16 cellular contexts compared by ENCODE assay signal in genomic region chr2:55954306-55955035, GRCh38. TPM values are rescaled to one million over a fixed set of nuclear protein-coding genes. Genes with fewer than 3 reads are reported as not detected.
A peak's percentile ranks its signal among the peaks of the same experiment; 100 is the strongest.
DNase-seq lines count a peak whose midpoint lies in the region; ATAC-seq, FAIRE-seq and TF ChIP-seq lines count a peak whose summit lies in the region.
"Had no signal": no experiment of that assay in that cellular context is flagged by ENCODE, and none has a peak within 500 bp of the region (broad histone marks: within the 10 kb centered on the region; RNA-seq: fewer than 3 reads in every experiment).

No MANE protein-coding gene starts in this region.

- 74% methylated on average over 4 of the region's 4 CpGs for WGBS in hepatocyte (ENCODE audit: low lambda C conversion rate, missing lambda C conversion rate)

- H3K36me3 ChIP-seq in bronchial epithelial cell (ENCODE audit: control insufficient read depth, insufficient read depth, low read length) (no peaks in the 10 kb centered on the region), uterus (no peaks in the 10 kb centered on the region), hepatocyte (replicated peaks; ENCODE audit: insufficient read depth, low read depth) (no peaks in the 10 kb centered on the region)
- H3K36me3 ChIP-seq: sigmoid colon had no signal

- no peaks in the 10 kb centered on the region for H3K27me3 ChIP-seq in bronchial epithelial cell (ENCODE audit: control insufficient read depth, insufficient read depth, low read length)
- H3K27me3 ChIP-seq in uterus = no peaks in the 10 kb centered on the region
- no peaks in the 10 kb centered on the region for H3K27me3 ChIP-seq in hepatocyte
- H3K27me3 ChIP-seq: sigmoid colon had no signal

- ATAC-seq in left ventricle myocardium superior (peak; percentile 78), HG02759 (IDR thresholded peaks at IDR 0.05; ENCODE audit: unreplicated experiment) (no peak)
- ATAC-seq: naive thymus-derived CD8-positive, alpha-beta T cell had no signal

- TF ChIP-seq POLR2A in uterus (IDR thresholded peaks at IDR 0.05) = no peak

- H3K9me2 ChIP-seq in hepatocyte (replicated peaks; ENCODE audit: insufficient read depth) = no peaks in the 10 kb centered on the region

- no peaks in the 10 kb centered on the region for H3K4me1 ChIP-seq in uterus
- no peaks in the 10 kb centered on the region for H3K4me1 ChIP-seq in hepatocyte (ENCODE audit: insufficient read depth)
- H3K4me1 ChIP-seq: sigmoid colon had no signal

- H3K4me2 ChIP-seq in hepatocyte = no peak overlapping the region

- CTCF ChIA-PET in GM10248 (lab: Yijun Ruan, JAX) = interaction anchor here (0.7 to 1.7 kb wide), 3 partner anchors 11 to 237 kb away, joined by 3 to 4 read pairs (median 4); no protein-coding TSS in a partner anchor

- H3K4me3 ChIP-seq in bronchial epithelial cell (ENCODE audit: low read depth, low read length) = no peak overlapping the region
- H3K4me3 ChIP-seq in uterus = no peak overlapping the region
- H3K4me3 ChIP-seq in hepatocyte = no peak overlapping the region

- no peak overlapping the region for H2AFZ ChIP-seq in hepatocyte

- POLR2A ChIA-PET in GM10248 (lab: Yijun Ruan, JAX) = no interaction called here

- H4K20me1 ChIP-seq in hepatocyte (ENCODE audit: insufficient read depth, poor library complexity, severe bottlenecking) = no peaks in the 10 kb centered on the region

- H3K9me3 ChIP-seq in uterus (no peaks in the 10 kb centered on the region), hepatocyte (ENCODE audit: low read depth) (no peaks in the 10 kb centered on the region)
- H3K9me3 ChIP-seq: sigmoid colon had no signal

- TF ChIP-seq CTCF in bronchial epithelial cell (IDR thresholded peaks at IDR 0.05; ENCODE audit: insufficient read depth, low read length, severe bottlenecking) (no peak), uterus (IDR thresholded peaks at IDR 0.05) (peak in 1 of 4 experiments; percentile 12), hepatocyte (IDR thresholded peaks at IDR 0.05; ENCODE audit: poor library complexity) (no peak), GM10248 (IDR thresholded peaks at IDR 0.05; ENCODE audit: control extremely low read depth, extremely low read depth, low read depth, missing control alignments) (no peak)

- peak; percentile 33 for DNase-seq in LHCN-M2 (ENCODE audit: low read depth)
- DNase-seq in bronchial epithelial cell (ENCODE audit: low read depth) = peak; percentile 29
- DNase-seq in left ventricle myocardium superior = no peak
- DNase-seq in uterus = peak in 1 of 2 donors; percentile 25
- DNase-seq in hepatocyte (ENCODE audit: low spot score) = no peak
- no peak for DNase-seq in GM10248 (ENCODE audit: extremely low spot score)
- DNase-seq: activated CD4-positive, alpha-beta T cell treated with anti-CD3 and anti-CD28 coated beads, Interleukin-2, amount 50 U/mL, for 4 hours; activated effector memory CD4-positive, alpha-beta T cell treated with Interleukin-2 at 50 U/mL for 16 hours; erythroblast; naive thymus-derived CD8-positive, alpha-beta T cell; NCI-H1436; RPMI8226; sigmoid colon had no signal

- FAIRE-seq in bronchial epithelial cell (lab: Jason Lieb, UNC) = no peak
- FAIRE-seq: islet of Langerhans had no signal

- intact Hi-C loops in left ventricle myocardium superior (cut with micrococcal nuclease) (no loop called here), uterus (cut with DNase I; ENCODE audit: low total_unique reads) (no loop called here)

- H3K27ac ChIP-seq in uterus = peak overlapping the region; percentile 50 to 62
- no peak overlapping the region for H3K27ac ChIP-seq in hepatocyte

- no peaks in the 10 kb centered on the region for H3K79me2 ChIP-seq in hepatocyte

RNA-seq across cellular contexts. Expression of gene EFEMP1, which starts 30.9 kb away (rescaled TPM):
- total RNA-seq in LHCN-M2 (2014; rRNA removed) (37.8 and 52.5 TPM in 2 replicates), bronchial epithelial cell (113 and 227 TPM in 2 replicates), left ventricle myocardium superior (50.7 TPM), uterus (100 to 1,000 TPM in 3 of 4 donors, 10 to 100 TPM in 1; 57.0 to 513 (median 250) TPM), hepatocyte (54.6 and 70.0 TPM in 2 replicates)
- 59.2 TPM for polyA plus RNA-seq in LHCN-M2 (2012)
- 63.4 and 67.9 TPM in 2 replicates for polyA plus RNA-seq in hepatocyte
- total RNA-seq: naive thymus-derived CD8-positive, alpha-beta T cell had no signal
- polyA plus RNA-seq: IgD-negative memory B cell; naive thymus-derived CD8-positive, alpha-beta T cell had no signal

Comparison
In these comparisons a context has a peak if more than half of its experiments do, and no peak if none do; other contexts are left out.
1. DNase-seq: peak in LHCN-M2 (single experiment) and bronchial epithelial cell (single experiment); none in left ventricle myocardium superior (single experiment), hepatocyte (single experiment) and GM10248 (single experiment).